ENCODE assay signal across 3 cellular contexts in genomic region chr3:191192270-191192669, GRCh38. TPM values are rescaled to one million over a fixed set of nuclear protein-coding genes. Genes with fewer than 3 reads are reported as not detected.
"Had no signal": no experiment of that assay in that cellular context is flagged by ENCODE, and none has a peak within 500 bp of the region (broad histone marks: within the 10 kb centered on the region; RNA-seq: fewer than 3 reads in every experiment).

No MANE protein-coding gene starts in this region.

RNA-seq across cellular contexts. Expression of gene OSTN, which starts 6.8 kb away (rescaled TPM):
- total RNA-seq: H4, H7, HT-29 had no signal
